Comparison of ENCODE assay signal across 8 cellular contexts in the genomic region with DNA sequence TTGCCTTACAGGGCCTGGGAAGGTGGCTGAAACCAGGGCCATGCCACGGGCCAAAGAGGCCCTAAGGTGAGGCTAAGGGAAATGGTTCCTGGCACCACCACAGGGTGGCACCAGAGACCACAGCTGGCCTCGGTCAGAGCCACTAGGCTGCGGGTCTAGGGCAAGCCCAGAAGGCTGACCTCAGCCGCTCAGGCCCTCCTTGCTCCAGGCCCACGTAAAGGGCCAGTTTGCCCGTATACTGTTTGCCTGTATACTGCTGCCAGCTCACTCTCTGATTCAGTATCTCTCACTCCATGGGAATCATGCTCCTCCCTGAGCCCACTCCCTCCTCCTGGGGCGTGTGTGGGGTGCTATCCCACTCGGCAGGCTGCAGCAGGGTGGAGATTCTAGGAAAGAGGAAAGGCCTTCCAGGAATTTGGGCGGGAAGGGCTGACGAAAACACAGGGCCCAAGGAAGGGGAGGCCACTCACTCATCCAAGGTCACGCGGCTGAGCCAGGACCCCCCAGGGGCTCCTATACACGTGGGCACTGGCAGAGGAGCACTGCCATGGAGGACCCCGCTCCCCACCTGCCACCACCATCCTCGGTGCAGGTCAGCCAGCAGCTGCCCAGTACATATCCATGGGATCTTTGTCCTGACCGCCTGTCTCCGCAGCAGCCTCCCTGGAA.
A peak's percentile ranks its signal among the peaks of the same experiment; 100 is the strongest.
DNase-seq lines count a peak whose midpoint lies in the region; ATAC-seq and TF ChIP-seq lines count a peak whose summit lies in the region.

No MANE protein-coding gene starts in this region.

- H3K4me1 ChIP-seq in BE2C = peaks cover 11% of the 10 kb centered on the region
- H3K4me1 ChIP-seq in PC-9 (replicated peaks; ENCODE audit: insufficient read depth) = no peaks in the 10 kb centered on the region

- H2AFZ ChIP-seq in PC-9 = no peak overlapping the region

- no peaks in the 10 kb centered on the region for H3K9me3 ChIP-seq in BE2C
- H3K9me3 ChIP-seq in PC-9 (ENCODE audit: insufficient read depth, low read depth) = no peaks in the 10 kb centered on the region

- H3K36me3 ChIP-seq in BE2C (peaks cover 6% of the 10 kb centered on the region; the same call in 1 of the 2 replicates), PC-9 (ENCODE audit: low read depth) (no peaks in the 10 kb centered on the region)

- no TSS peak for BruUV-seq in PC-9 (replicated peaks; lab: Mats Ljungman, UMichigan)

- CTCF ChIA-PET in PC-9 (lab: Charles Lee) = no interaction called here

- no peaks in the 10 kb centered on the region for H3K9me3 Mint-ChIP-seq in activated T-helper 1 cell treated with anti-CD3 and anti-CD28 coated beads, Interleukin-12 subunit alpha, Interleukin-12 subunit beta, Interleukin-2, Interleukin-4 antibody, amounts not matched to agents 30 ng/mL and 10 ng/mL and 1 ng/mL, durations not matched to agents 14 hours and 24 hours and 36 hours
- H3K9me3 Mint-ChIP-seq in natural killer cell = no peaks in the 10 kb centered on the region

- no peaks in the 10 kb centered on the region for H3K79me2 ChIP-seq in PC-9 (ENCODE audit: low read depth)

- TF ChIP-seq CTCF in BE2C (IDR thresholded peaks at IDR 0.05; ENCODE audit: low read depth, low read length) (peak; percentile 96), PC-9 (conservative IDR thresholded peaks at IDR 0.05) (peak; percentile 98), natural killer cell (IDR thresholded peaks at IDR 0.05) (peak; percentile 90)

- peak; percentile 81 for ATAC-seq in GM18907 (IDR thresholded peaks at IDR 0.05; ENCODE audit: unreplicated experiment)
- ATAC-seq in HG03280 (IDR thresholded peaks at IDR 0.05; ENCODE audit: unreplicated experiment) = peak; percentile 89
- peak; percentile 86 to 98 (median 98) for ATAC-seq in natural killer cell
- peak; percentile 73 for ATAC-seq in stimulated activated naive CD8-positive, alpha-beta T cell treated with anti-CD3 and anti-CD28 coated beads, Interleukin-15, Interleukin-2, amounts not matched to agents 100 U/mL and 50 U/mL, for 24 hours

- H3K4me3 ChIP-seq in BE2C (ENCODE audit: low read depth, low read length) = no peak overlapping the region
- no peak overlapping the region for H3K4me3 ChIP-seq in PC-9

- H3F3A ChIP-seq in PC-9 (ENCODE audit: insufficient read depth, low read depth) = 0 out of 2 replicates have a peak, but pooled peaks cover 4% of the 10 kb centered on the region

- H3K4me1 Mint-ChIP-seq in activated T-helper 1 cell treated with anti-CD3 and anti-CD28 coated beads, Interleukin-12 subunit alpha, Interleukin-12 subunit beta, Interleukin-2, Interleukin-4 antibody, amounts not matched to agents 30 ng/mL and 10 ng/mL and 1 ng/mL, durations not matched to agents 14 hours and 24 hours and 36 hours (ENCODE audit: low read depth) = no peaks in the 10 kb centered on the region
- no peaks in the 10 kb centered on the region for H3K4me1 Mint-ChIP-seq in natural killer cell

- POLR2A ChIA-PET in PC-9 (lab: Charles Lee; ENCODE audit: unreplicated experiment) = no interaction called here

- H3K27ac Mint-ChIP-seq in activated T-helper 1 cell treated with anti-CD3 and anti-CD28 coated beads, Interleukin-12 subunit alpha, Interleukin-12 subunit beta, Interleukin-2, Interleukin-4 antibody, amounts not matched to agents 30 ng/mL and 10 ng/mL and 1 ng/mL, durations not matched to agents 14 hours and 24 hours and 36 hours = no peak overlapping the region
- H3K27ac Mint-ChIP-seq in natural killer cell = no peak overlapping the region

- DNase-seq in BE2C (peak; percentile 82), PC-9 (peak; percentile 71 to 83), fibroblast of peridontal ligament (ENCODE audit: extremely low read depth) (peak; percentile 65), natural killer cell (peak; percentile 66)
- peak; percentile 38 for DNase-seq in activated T-helper 1 cell treated with anti-CD3 and anti-CD28 coated beads, Interleukin-12 subunit alpha, Interleukin-12 subunit beta, Interleukin-2, Interleukin-4 antibody, amounts not matched to agents 30 ng/mL and 10 ng/mL and 1 ng/mL, durations not matched to agents 14 hours and 24 hours and 36 hours (ENCODE audit: low spot score)
- DNase-seq in stimulated activated naive CD8-positive, alpha-beta T cell treated with anti-CD3 and anti-CD28 coated beads, Interleukin-15, Interleukin-2, amounts not matched to agents 100 U/mL and 50 U/mL, for 24 hours = peak; percentile 73

- no peaks in the 10 kb centered on the region for H4K20me1 ChIP-seq in PC-9 (ENCODE audit: insufficient read depth)

- no peaks in the 10 kb centered on the region for H3K36me3 Mint-ChIP-seq in activated T-helper 1 cell treated with anti-CD3 and anti-CD28 coated beads, Interleukin-12 subunit alpha, Interleukin-12 subunit beta, Interleukin-2, Interleukin-4 antibody, amounts not matched to agents 30 ng/mL and 10 ng/mL and 1 ng/mL, durations not matched to agents 14 hours and 24 hours and 36 hours (ENCODE audit: low read depth)
- H3K36me3 Mint-ChIP-seq in natural killer cell = no peaks in the 10 kb centered on the region

- H3K9me2 ChIP-seq in PC-9 (ENCODE audit: insufficient read depth) = no peaks in the 10 kb centered on the region

- intact Hi-C loops in PC-9 (cut with micrococcal nuclease; ENCODE audit: unreplicated experiment) (loop anchor here (1.0 to 2.0 kb wide), 4 partner anchors 63 to 503 kb away; partner anchors contain the start of gene NECTIN1), natural killer cell (cut with micrococcal nuclease) (loop anchor here (1.0 to 2.0 kb wide), 4 partner anchors 63 to 442 kb away; partner anchors contain the start of gene NECTIN1)
- intact Hi-C loops in activated T-helper 1 cell treated with anti-CD3 and anti-CD28 coated beads, Interleukin-12 subunit alpha, Interleukin-12 subunit beta, Interleukin-2, Interleukin-4 antibody, amounts not matched to agents 30 ng/mL and 10 ng/mL and 1 ng/mL, durations not matched to agents 14 hours and 24 hours and 36 hours (cut with micrococcal nuclease) = loop anchor here (1.0 to 2.0 kb wide), 4 partner anchors 63 to 503 kb away; partner anchors contain the start of gene NECTIN1

- H3K27me3 ChIP-seq in BE2C (no peaks in the 10 kb centered on the region), PC-9 (ENCODE audit: insufficient read depth, low read depth) (no peaks in the 10 kb centered on the region)

- no peaks in the 10 kb centered on the region for H3K27me3 Mint-ChIP-seq in activated T-helper 1 cell treated with anti-CD3 and anti-CD28 coated beads, Interleukin-12 subunit alpha, Interleukin-12 subunit beta, Interleukin-2, Interleukin-4 antibody, amounts not matched to agents 30 ng/mL and 10 ng/mL and 1 ng/mL, durations not matched to agents 14 hours and 24 hours and 36 hours (ENCODE audit: insufficient read depth)
- peaks cover 6 to 26% of the 10 kb centered on the region in 2 donors for H3K27me3 Mint-ChIP-seq in natural killer cell (ENCODE audit: low read depth in 2 of 2)

- no peak overlapping the region for H3K27ac ChIP-seq in PC-9

- no peak overlapping the region for H3K4me2 ChIP-seq in PC-9

- H3K4me3 Mint-ChIP-seq in activated T-helper 1 cell treated with anti-CD3 and anti-CD28 coated beads, Interleukin-12 subunit alpha, Interleukin-12 subunit beta, Interleukin-2, Interleukin-4 antibody, amounts not matched to agents 30 ng/mL and 10 ng/mL and 1 ng/mL, durations not matched to agents 14 hours and 24 hours and 36 hours = no peak overlapping the region
- H3K4me3 Mint-ChIP-seq in natural killer cell = no peak overlapping the region
